ENCODE assay signal across 11 cellular contexts in genomic region chr20:57693002-57693582, GRCh38. TPM values are rescaled to one million over a fixed set of nuclear protein-coding genes. Genes with fewer than 3 reads are reported as not detected.
DNase-seq lines count a peak whose midpoint lies in the region; ATAC-seq and TF ChIP-seq lines count a peak whose summit lies in the region.
"Had no signal": no experiment of that assay in that cellular context is flagged by ENCODE, and none has a peak within 500 bp of the region (broad histone marks: within the 10 kb centered on the region; RNA-seq: fewer than 3 reads in every experiment).

No MANE protein-coding gene starts in this region.

- ATAC-seq in GM19328 (IDR thresholded peaks at IDR 0.05; ENCODE audit: unreplicated experiment) = no peak
- ATAC-seq: left ventricle myocardium superior had no signal

- H3K79me2 ChIP-seq in mammary epithelial cell (ENCODE audit: insufficient read depth, low read length) = peaks cover 91% of the 10 kb centered on the region

- peaks cover 36% of the 10 kb centered on the region for H3K4me1 Mint-ChIP-seq in Caco-2 (ENCODE audit: low read depth, unreplicated experiment)

- H3K27me3 Mint-ChIP-seq in Caco-2 (ENCODE audit: insufficient read depth, unreplicated experiment) = no peaks in the 10 kb centered on the region

- H3K27me3 ChIP-seq in Caco-2 (replicated peaks; ENCODE audit: control insufficient read depth, insufficient read depth, low read length) = no peaks in the 10 kb centered on the region; the same call in 1 of the 2 replicates
- H3K27me3 ChIP-seq in mammary epithelial cell (ENCODE audit: insufficient read depth, low read length) = no peaks in the 10 kb centered on the region
- no peaks in the 10 kb centered on the region for H3K27me3 ChIP-seq in mucosa of rectum (ENCODE audit: control insufficient read depth in 2 of 2, insufficient read depth in 2 of 2, low read length in 2 of 2)

- H3K9me3 ChIP-seq in Caco-2 (no peaks in the 10 kb centered on the region), mammary epithelial cell (replicated peaks; ENCODE audit: insufficient read depth, low read length) (no peaks in the 10 kb centered on the region), mucosa of rectum (ENCODE audit: control insufficient read depth in 2 of 2, low read length in 2 of 2) (no peaks in the 10 kb centered on the region)

- H3K4me1 ChIP-seq in Caco-2 (peaks cover 32% of the 10 kb centered on the region), mammary epithelial cell (ENCODE audit: insufficient read depth, low read length) (peaks cover 93% of the 10 kb centered on the region), mucosa of rectum (ENCODE audit: control insufficient read depth in 2 of 2, insufficient read depth in 2 of 2, low read length in 2 of 2) (peaks cover 37 to 48% of the 10 kb centered on the region in 2 donors)

- in situ Hi-C loops in mammary epithelial cell (cut with MboI; ENCODE audit: low sequenced_read_pairs in 2 of 2) = no loop called here

- no peak overlapping the region for H2AFZ ChIP-seq in mammary epithelial cell (ENCODE audit: low read depth, low read length)

- no peak overlapping the region for H3K4me3 ChIP-seq in Caco-2 (ENCODE audit: low read depth, low read length)
- no peak overlapping the region for H3K4me3 ChIP-seq in LNCaP clone FGC (ENCODE audit: low read depth, low read length)
- no peak overlapping the region for H3K4me3 ChIP-seq in mammary epithelial cell (replicated peaks in 1 of 3; ENCODE audit: insufficient read depth in 1 of 3, low read depth in 2 of 3, low read length in 3 of 3)
- peak overlapping the region; percentile 26 to 30 for H3K4me3 ChIP-seq in mucosa of rectum (ENCODE audit: low read length in 2 of 2)

- TF ChIP-seq CTCF in Caco-2 (IDR thresholded peaks at IDR 0.05; ENCODE audit: insufficient read depth in 1 of 2, low read depth in 1 of 2, low read length in 1 of 2, severe bottlenecking in 1 of 2, unreplicated experiment in 1 of 2) = peak; percentile 93 to 94
- TF ChIP-seq CTCF in LNCaP clone FGC (IDR thresholded peaks at IDR 0.05; ENCODE audit: control insufficient read depth, extremely low read depth, insufficient read depth) = peak; percentile 57
- TF ChIP-seq CTCF in mammary epithelial cell (conservative IDR thresholded peaks at IDR 0.05 in 1 of 2, IDR thresholded peaks at IDR 0.05 in 1 of 2; ENCODE audit: extremely low read depth in 1 of 2, insufficient read depth in 1 of 2, low read depth in 1 of 2, low read length in 2 of 2) = peak; percentile 49 to 69

- BruUV-seq in Caco-2 (replicated peaks; lab: Mats Ljungman, UMichigan) (no TSS peak), mammary epithelial cell (replicated peaks; lab: Mats Ljungman, UMichigan) (no TSS peak)

- no peaks in the 10 kb centered on the region for H3K36me3 ChIP-seq in Caco-2 (ENCODE audit: control insufficient read depth, insufficient read depth, low read length)
- H3K36me3 ChIP-seq in mammary epithelial cell (ENCODE audit: insufficient read depth, low read length) = peaks cover 3% of the 10 kb centered on the region
- H3K36me3 ChIP-seq in mucosa of rectum (ENCODE audit: control insufficient read depth in 2 of 2, insufficient read depth in 2 of 2, low read length in 2 of 2) = no peaks in the 10 kb centered on the region

- intact Hi-C loops in Caco-2 (cut with micrococcal nuclease; ENCODE audit: unreplicated experiment) (loop anchor here (1.0 kb wide), 6 partner anchors 17 to 486 kb away; partner anchors contain the start of gene PMEPA1), mammary epithelial cell (cut with micrococcal nuclease) (loop anchor here (1.0 to 10.0 kb wide), 8 partner anchors 18 to 486 kb away; partner anchors contain the start of genes PMEPA1 and RBM38)

- H3K27ac Mint-ChIP-seq in Caco-2 (ENCODE audit: unreplicated experiment) = peak overlapping the region; percentile 85

- H3K4me3 Mint-ChIP-seq in Caco-2 (ENCODE audit: unreplicated experiment) = peak overlapping the region; percentile 57

- peak overlapping the region; percentile 83 for H3K9ac ChIP-seq in mammary epithelial cell (ENCODE audit: insufficient read depth, low read length)
- H3K9ac ChIP-seq in mucosa of rectum (ENCODE audit: low read depth in 1 of 2, low read length in 2 of 2) = peak overlapping the region in 1 of 2 donors; percentile 23

- DNase-seq in Caco-2 (peak; percentile 97 to 98), LNCaP clone FGC (ENCODE audit: low read depth) (no peak), mammary epithelial cell (peak; percentile 99), NCI-H510A treated with DMSO at 0.1 percent for 48 hours (lab: John Stamatoyannopoulos, UW) (no peak)
- DNase-seq in activated T-cell treated with anti-CD3 and anti-CD28 coated beads, Interleukin-2, amount 50 U/mL, for 48 hours = no peak
- DNase-seq in stimulated activated CD4-positive, alpha-beta T cell treated with anti-CD3 and anti-CD28 coated beads, Interleukin-15, amount 100 ng/mL, for 24 hours = no peak
- DNase-seq: left ventricle myocardium superior; NCI-H1417; stimulated activated CD4-positive, alpha-beta T cell treated with anti-CD3 and anti-CD28 coated beads, Interleukin-12 subunit alpha, Interleukin-12 subunit beta, amount 100 ng/mL, for 4 hours had no signal

- H3K36me3 Mint-ChIP-seq in Caco-2 (ENCODE audit: insufficient read depth, unreplicated experiment) = no peaks in the 10 kb centered on the region

- H3K4me2 ChIP-seq in mammary epithelial cell (ENCODE audit: insufficient read depth, low read depth, low read length) = peak overlapping the region; percentile 59

- 2% methylated on average over 19 of the region's 20 CpGs for WGBS in mammary epithelial cell (ENCODE audit: low coverage, missing lambda C conversion rate)

- no peaks in the 10 kb centered on the region for H4K20me1 ChIP-seq in mammary epithelial cell (ENCODE audit: insufficient read depth, low read length)

- POLR2A ChIA-PET in Caco-2 (lab: Charles Lee) = interaction anchor here (0.6 to 0.7 kb wide), 2 partner anchors 28 to 62 kb away, joined by 3 to 6 read pairs; no protein-coding TSS in a partner anchor

- dilution Hi-C loops in mammary epithelial cell (cut with HindIII; ENCODE audit: low sequenced_read_pairs) = no loop called here

- H3K9me3 Mint-ChIP-seq in Caco-2 (ENCODE audit: unreplicated experiment) = no peaks in the 10 kb centered on the region

- CTCF ChIA-PET in Caco-2 (lab: Charles Lee) = interaction anchor here (0.6 to 2.5 kb wide), 14 partner anchors 9 to 510 kb away, joined by 3 to 21 read pairs (median 6); partner anchors contain the start of gene PMEPA1
- CTCF ChIA-PET in mammary epithelial cell (lab: Charles Lee; ENCODE audit: low non-redundant PET) = interaction anchor here (0.5 to 1.2 kb wide), 3 partner anchors 18 to 487 kb away, joined by 3 to 5 read pairs (median 3); no protein-coding TSS in a partner anchor

- H3K27ac ChIP-seq in mammary epithelial cell (ENCODE audit: insufficient read depth, low read depth, low read length) = peak overlapping the region; percentile 88
- peak overlapping the region; percentile 61 to 70 for H3K27ac ChIP-seq in mucosa of rectum (ENCODE audit: low read depth in 2 of 2, low read length in 2 of 2)

RNA-seq across cellular contexts. Expression of gene PMEPA1, which starts 16.7 kb away (rescaled TPM):
- total RNA-seq in Caco-2 (2022) = 3.3 and 3.7 TPM in 2 replicates
- 100 to 1,000 TPM; 100 to 108 TPM for total RNA-seq in mammary epithelial cell
- 67.5 TPM for polyA plus RNA-seq in mammary epithelial cell
- polyA minus RNA-seq in mammary epithelial cell = 51.3 TPM

Comparison
In these comparisons a context has a peak if more than half of its experiments do, and no peak if none do; other contexts are left out.
1. DNase-seq: peak in Caco-2 (2 of 2) and mammary epithelial cell (single experiment); none in LNCaP clone FGC (single experiment), activated T-cell treated with anti-CD3 and anti-CD28 coated beads, Interleukin-2, amount 50 U/mL, for 48 hours (0 of 2), NCI-H510A treated with DMSO at 0.1 percent for 48 hours (single experiment) and stimulated activated CD4-positive, alpha-beta T cell treated with anti-CD3 and anti-CD28 coated beads, Interleukin-15, amount 100 ng/mL, for 24 hours (single experiment).
2. H3K4me3 ChIP-seq: peak in mucosa of rectum (2 of 2); none in Caco-2 (single experiment), LNCaP clone FGC (single experiment) and mammary epithelial cell (0 of 3).
3. RNA of gene PMEPA1, which starts 16.7 kb away (total RNA-seq): 100 to 108 TPM in mammary epithelial cell; 3.3 to 3.7 TPM in Caco-2; every median in the first group is over 10 times any median in the second.
4. Peak in every context shown above with its lines, with median percentiles within 50 percentile points of each other: CTCF ChIP-seq.